Comparison of ENCODE assay signal across 2 cellular contexts in the genomic region with DNA sequence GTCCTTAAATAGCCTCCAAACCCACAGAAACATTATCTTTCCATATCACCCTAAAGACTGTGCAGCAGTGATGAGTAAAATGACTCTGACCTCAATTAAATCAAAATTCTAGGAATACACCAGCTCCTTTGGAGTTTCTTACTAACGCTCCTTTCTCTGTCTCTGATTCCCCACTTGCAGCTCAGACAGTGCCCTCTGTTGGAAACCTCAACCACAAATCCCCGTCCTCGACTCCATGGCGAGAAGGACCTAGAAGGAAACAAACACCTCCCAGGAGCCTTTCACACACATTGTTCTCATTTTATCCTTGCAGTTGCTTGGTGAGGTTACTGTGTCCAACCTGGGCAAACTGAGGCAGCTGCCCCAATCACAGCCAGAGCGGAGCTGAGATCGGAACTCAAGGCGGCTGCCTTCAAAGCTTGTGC.
TF ChIP-seq lines count a peak whose summit lies in the region.

No MANE protein-coding gene starts in this region.

TF ChIP-seq in Ishikawa, 13 proteins besides CTCF, POLR2A, EP300 and RAD21 (continued from another document):
- TF ChIP-seq, protein P1, sequence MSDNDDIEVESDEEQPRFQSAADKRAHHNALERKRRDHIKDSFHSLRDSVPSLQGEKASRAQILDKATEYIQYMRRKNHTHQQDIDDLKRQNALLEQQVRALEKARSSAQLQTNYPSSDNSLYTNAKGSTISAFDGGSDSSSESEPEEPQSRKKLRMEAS (IDR thresholded peaks at IDR 0.05): no peak
- TF ChIP-seq TAF1 (IDR thresholded peaks at IDR 0.05; ENCODE audit: low read depth): no peak
- TF ChIP-seq, protein P2, sequence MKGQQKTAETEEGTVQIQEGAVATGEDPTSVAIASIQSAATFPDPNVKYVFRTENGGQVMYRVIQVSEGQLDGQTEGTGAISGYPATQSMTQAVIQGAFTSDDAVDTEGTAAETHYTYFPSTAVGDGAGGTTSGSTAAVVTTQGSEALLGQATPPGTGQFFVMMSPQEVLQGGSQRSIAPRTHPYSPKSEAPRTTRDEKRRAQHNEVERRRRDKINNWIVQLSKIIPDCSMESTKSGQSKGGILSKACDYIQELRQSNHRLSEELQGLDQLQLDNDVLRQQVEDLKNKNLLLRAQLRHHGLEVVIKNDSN (IDR thresholded peaks at IDR 0.05): no peak
- TF ChIP-seq CEBPB (IDR thresholded peaks at IDR 0.05): no peak
- no peak for TF ChIP-seq YY1 (IDR thresholded peaks at IDR 0.05; ENCODE audit: low read depth)
- TF ChIP-seq ZBTB7A (IDR thresholded peaks at IDR 0.05; ENCODE audit: low read depth): no peak
TF ChIP-seq in Ishikawa: peak in this region for 0.

TF ChIP-seq in endothelial cell of umbilical vein, 7 proteins besides CTCF, POLR2A, EP300 and RAD21 (continued from another document):
- TF ChIP-seq, protein P1 (IDR thresholded peaks at IDR 0.05; ENCODE audit: insufficient read depth, insufficient read length): no peak
- no peak for TF ChIP-seq POLR2AphosphoS5 (IDR thresholded peaks at IDR 0.05; ENCODE audit: insufficient read depth, low read depth, low read length)
- TF ChIP-seq MYC (IDR thresholded peaks at IDR 0.05; ENCODE audit: low read depth, low read length): no peak
- TF ChIP-seq FOS (IDR thresholded peaks at IDR 0.05; ENCODE audit: borderline replicate concordance, insufficient read depth, low read length): no peak
- no peak for TF ChIP-seq JUN (IDR thresholded peaks at IDR 0.05; ENCODE audit: borderline replicate concordance, insufficient read depth, insufficient read length, low read depth)
TF ChIP-seq in endothelial cell of umbilical vein: peak in this region for 0.
